13 cellular contexts compared by ENCODE assay signal in genomic region chr1:239587066-239587465, GRCh38.
DNase-seq lines count a peak whose midpoint lies in the region; TF ChIP-seq lines count a peak whose summit lies in the region.
"Had no signal": no experiment of that assay in that cellular context is flagged by ENCODE, and none has a peak within 500 bp of the region (broad histone marks: within the 10 kb centered on the region; RNA-seq: fewer than 3 reads in every experiment).

No MANE protein-coding gene starts in this region.

- H3K4me1 ChIP-seq in uterus (peaks cover 0 to 4% of the 10 kb centered on the region in 2 donors), spleen (no peaks in the 10 kb centered on the region)
- H3K4me1 ChIP-seq: adrenal gland had no signal

- H3K27me3 ChIP-seq in uterus (no peaks in the 10 kb centered on the region), spleen (replicated peaks in 1 of 7) (no peaks in the 10 kb centered on the region)
- H3K27me3 ChIP-seq: adrenal gland had no signal

- CTCF ChIA-PET in activated naive CD4-positive, alpha-beta T cell treated with anti-CD3 and anti-CD28 coated beads for 36 hours (lab: Charles Lee): interaction anchor here (0.6 to 2.1 kb wide), 4 partner anchors 9 to 311 kb away, joined by 3 to 7 read pairs (median 4); no protein-coding TSS in a partner anchor

- H3K4me3 Mint-ChIP-seq in activated naive CD4-positive, alpha-beta T cell treated with anti-CD3 and anti-CD28 coated beads for 36 hours: no peak overlapping the region
- no peak overlapping the region for H3K4me3 Mint-ChIP-seq in activated CD4-positive, alpha-beta T cell treated with anti-CD3 and anti-CD28 coated beads, Interleukin-2, amount 10 ng/mL, durations not matched to agents 24 days and 14 days
- no peak overlapping the region for H3K4me3 Mint-ChIP-seq in stimulated activated naive CD8-positive, alpha-beta T cell treated with anti-CD3 and anti-CD28 coated beads, Interleukin-15, Interleukin-2, amounts not matched to agents 100 ng/mL and 50 ng/mL, for 24 hours

- H3K9me3 ChIP-seq in uterus (no peaks in the 10 kb centered on the region), spleen (no peaks in the 10 kb centered on the region)
- H3K9me3 ChIP-seq: adrenal gland had no signal

- no peaks in the 10 kb centered on the region for H3K36me3 Mint-ChIP-seq in activated naive CD4-positive, alpha-beta T cell treated with anti-CD3 and anti-CD28 coated beads for 36 hours (ENCODE audit: low read depth)
- H3K36me3 Mint-ChIP-seq in activated CD4-positive, alpha-beta T cell treated with anti-CD3 and anti-CD28 coated beads, Interleukin-2, amount 10 ng/mL, durations not matched to agents 24 days and 14 days (ENCODE audit: low read depth): no peaks in the 10 kb centered on the region
- no peaks in the 10 kb centered on the region for H3K36me3 Mint-ChIP-seq in stimulated activated naive CD8-positive, alpha-beta T cell treated with anti-CD3 and anti-CD28 coated beads, Interleukin-15, Interleukin-2, amounts not matched to agents 100 ng/mL and 50 ng/mL, for 24 hours (ENCODE audit: low read depth)

- TF ChIP-seq CTCF in coronary artery (IDR thresholded peaks at IDR 0.05) (no peak), uterus (IDR thresholded peaks at IDR 0.05) (no peak), spleen (IDR thresholded peaks at IDR 0.05 in 8 of 11, conservative IDR thresholded peaks at IDR 0.05 in 3 of 11) (no peak)

- H3K27me3 Mint-ChIP-seq in activated naive CD4-positive, alpha-beta T cell treated with anti-CD3 and anti-CD28 coated beads for 36 hours (ENCODE audit: low read depth): no peaks in the 10 kb centered on the region
- peaks cover 2% of the 10 kb centered on the region for H3K27me3 Mint-ChIP-seq in activated CD4-positive, alpha-beta T cell treated with anti-CD3 and anti-CD28 coated beads, Interleukin-2, amount 10 ng/mL, durations not matched to agents 24 days and 14 days
- H3K27me3 Mint-ChIP-seq in stimulated activated naive CD8-positive, alpha-beta T cell treated with anti-CD3 and anti-CD28 coated beads, Interleukin-15, Interleukin-2, amounts not matched to agents 100 ng/mL and 50 ng/mL, for 24 hours: peaks cover 4% of the 10 kb centered on the region

- peaks cover 7% of the 10 kb centered on the region for H3K4me1 Mint-ChIP-seq in activated naive CD4-positive, alpha-beta T cell treated with anti-CD3 and anti-CD28 coated beads for 36 hours (ENCODE audit: low read depth)
- H3K4me1 Mint-ChIP-seq in activated CD4-positive, alpha-beta T cell treated with anti-CD3 and anti-CD28 coated beads, Interleukin-2, amount 10 ng/mL, durations not matched to agents 24 days and 14 days: peaks cover 3% of the 10 kb centered on the region
- H3K4me1 Mint-ChIP-seq in stimulated activated naive CD8-positive, alpha-beta T cell treated with anti-CD3 and anti-CD28 coated beads, Interleukin-15, Interleukin-2, amounts not matched to agents 100 ng/mL and 50 ng/mL, for 24 hours (ENCODE audit: low read depth): peaks cover 17% of the 10 kb centered on the region

- H3K36me3 ChIP-seq in uterus (no peaks in the 10 kb centered on the region), spleen (no peaks in the 10 kb centered on the region)
- H3K36me3 ChIP-seq: adrenal gland had no signal

- H3K27ac ChIP-seq in coronary artery (peak overlapping the region; percentile 55 to 68), uterus (no peak overlapping the region), spleen (no peak overlapping the region)
- H3K27ac ChIP-seq: adrenal gland had no signal

- H3K27ac Mint-ChIP-seq in activated naive CD4-positive, alpha-beta T cell treated with anti-CD3 and anti-CD28 coated beads for 36 hours: no peak overlapping the region
- no peak overlapping the region for H3K27ac Mint-ChIP-seq in activated CD4-positive, alpha-beta T cell treated with anti-CD3 and anti-CD28 coated beads, Interleukin-2, amount 10 ng/mL, durations not matched to agents 24 days and 14 days
- H3K27ac Mint-ChIP-seq in stimulated activated naive CD8-positive, alpha-beta T cell treated with anti-CD3 and anti-CD28 coated beads, Interleukin-15, Interleukin-2, amounts not matched to agents 100 ng/mL and 50 ng/mL, for 24 hours: peak overlapping the region; percentile 19

- DNase-seq in activated naive CD4-positive, alpha-beta T cell treated with anti-CD3 and anti-CD28 coated beads for 36 hours: peak; percentile 36
- DNase-seq in activated naive CD4-positive, alpha-beta T cell (lab: John Stamatoyannopoulos, UW): no peak
- DNase-seq in activated CD4-positive, alpha-beta T cell treated with anti-CD3 and anti-CD28 coated beads, Interleukin-2, amount 10 ng/mL, durations not matched to agents 24 days and 14 days: peak; percentile 70
- DNase-seq in coronary artery (ENCODE audit: low spot score): no peak
- DNase-seq in uterus: no peak
- DNase-seq in NK-92 treated with Interleukin-12 subunit alpha and Interleukin-12 subunit beta, amount 100 ng/mL, for 24 hours (lab: John Stamatoyannopoulos, UW): no peak
- no peak for DNase-seq in spleen
- DNase-seq: adrenal gland, left ventricle myocardium superior, NCI-H1436, occipital lobe, substantia nigra had no signal

- no peaks in the 10 kb centered on the region for H3K9me3 Mint-ChIP-seq in activated naive CD4-positive, alpha-beta T cell treated with anti-CD3 and anti-CD28 coated beads for 36 hours
- no peaks in the 10 kb centered on the region for H3K9me3 Mint-ChIP-seq in activated CD4-positive, alpha-beta T cell treated with anti-CD3 and anti-CD28 coated beads, Interleukin-2, amount 10 ng/mL, durations not matched to agents 24 days and 14 days
- no peaks in the 10 kb centered on the region for H3K9me3 Mint-ChIP-seq in stimulated activated naive CD8-positive, alpha-beta T cell treated with anti-CD3 and anti-CD28 coated beads, Interleukin-15, Interleukin-2, amounts not matched to agents 100 ng/mL and 50 ng/mL, for 24 hours

- intact Hi-C loops in activated naive CD4-positive, alpha-beta T cell treated with anti-CD3 and anti-CD28 coated beads for 36 hours (cut with micrococcal nuclease): loop anchor here (1.0 to 5.0 kb wide), 3 partner anchors 132 to 311 kb away; no protein-coding TSS in a partner anchor
- intact Hi-C loops in activated CD4-positive, alpha-beta T cell treated with anti-CD3 and anti-CD28 coated beads, Interleukin-2, amount 10 ng/mL, durations not matched to agents 24 days and 14 days (cut with micrococcal nuclease): no loop called here
- intact Hi-C loops in uterus (cut with DNase I; ENCODE audit: low total_unique reads) (no loop called here), spleen (cut with DNase I; ENCODE audit: low total_unique reads) (no loop called here)

- H3K4me3 ChIP-seq in coronary artery: peak overlapping the region; percentile 0
- H3K4me3 ChIP-seq in uterus: no peak overlapping the region
- H3K4me3 ChIP-seq in spleen: no peak overlapping the region
- H3K4me3 ChIP-seq: adrenal gland had no signal

- TF ChIP-seq POLR2A in uterus (IDR thresholded peaks at IDR 0.05) (no peak), spleen (IDR thresholded peaks at IDR 0.05) (no peak)

- WGBS in spleen, 5 donors: 60 to 71% (median 66%) methylated on average over 7 to 8 of the region's 8 CpGs

Comparison
In these comparisons a context has a peak if more than half of its experiments do, and no peak if none do; other contexts are left out.
1. DNase-seq: peak in activated naive CD4-positive, alpha-beta T cell treated with anti-CD3 and anti-CD28 coated beads for 36 hours (single experiment) and activated CD4-positive, alpha-beta T cell treated with anti-CD3 and anti-CD28 coated beads, Interleukin-2, amount 10 ng/mL, durations not matched to agents 24 days and 14 days (single experiment); none in activated naive CD4-positive, alpha-beta T cell (0 of 4), coronary artery (single experiment), uterus (0 of 2), NK-92 treated with Interleukin-12 subunit alpha and Interleukin-12 subunit beta, amount 100 ng/mL, for 24 hours (single experiment) and spleen (single experiment).
2. H3K27ac ChIP-seq: peak in coronary artery (2 of 2); none in uterus (0 of 2) and spleen (0 of 8).